Comparison of ENCODE assay signal across 1 cellular context in the genomic region with DNA sequence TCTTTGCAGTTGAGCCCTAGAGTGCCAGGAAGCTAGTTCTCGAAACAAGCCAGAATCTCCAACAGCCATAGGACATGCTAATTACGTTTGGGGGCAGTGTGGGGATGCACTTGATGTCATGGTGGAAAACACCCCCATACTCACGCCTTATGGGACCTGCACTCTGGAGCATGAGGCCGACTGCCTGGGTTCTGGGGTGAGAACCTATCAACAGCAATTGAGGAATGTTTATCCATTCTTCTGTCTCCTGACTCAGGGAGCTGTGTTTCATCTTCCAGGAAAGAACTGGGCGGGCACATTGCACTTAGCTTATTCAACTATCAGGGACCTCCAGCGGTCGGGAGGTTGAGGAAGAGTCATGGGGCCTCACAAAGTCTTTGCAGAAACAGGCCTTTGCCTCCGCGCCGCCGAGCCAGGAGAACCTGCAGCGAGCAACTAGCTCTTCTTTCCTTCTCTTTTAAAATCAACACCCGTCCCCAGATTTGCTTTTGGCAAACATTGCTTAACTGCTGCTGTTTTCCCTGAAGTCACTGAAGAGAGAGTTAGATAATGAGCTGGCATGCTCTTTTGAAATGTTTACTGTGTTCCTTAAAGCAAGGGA.
TF ChIP-seq lines count a peak whose summit lies in the region.

No MANE protein-coding gene starts in this region.

TF ChIP-seq in HepG2, 621 proteins besides CTCF, POLR2A, EP300 and RAD21 (continued from another document):
- TF ChIP-seq, protein P1, sequence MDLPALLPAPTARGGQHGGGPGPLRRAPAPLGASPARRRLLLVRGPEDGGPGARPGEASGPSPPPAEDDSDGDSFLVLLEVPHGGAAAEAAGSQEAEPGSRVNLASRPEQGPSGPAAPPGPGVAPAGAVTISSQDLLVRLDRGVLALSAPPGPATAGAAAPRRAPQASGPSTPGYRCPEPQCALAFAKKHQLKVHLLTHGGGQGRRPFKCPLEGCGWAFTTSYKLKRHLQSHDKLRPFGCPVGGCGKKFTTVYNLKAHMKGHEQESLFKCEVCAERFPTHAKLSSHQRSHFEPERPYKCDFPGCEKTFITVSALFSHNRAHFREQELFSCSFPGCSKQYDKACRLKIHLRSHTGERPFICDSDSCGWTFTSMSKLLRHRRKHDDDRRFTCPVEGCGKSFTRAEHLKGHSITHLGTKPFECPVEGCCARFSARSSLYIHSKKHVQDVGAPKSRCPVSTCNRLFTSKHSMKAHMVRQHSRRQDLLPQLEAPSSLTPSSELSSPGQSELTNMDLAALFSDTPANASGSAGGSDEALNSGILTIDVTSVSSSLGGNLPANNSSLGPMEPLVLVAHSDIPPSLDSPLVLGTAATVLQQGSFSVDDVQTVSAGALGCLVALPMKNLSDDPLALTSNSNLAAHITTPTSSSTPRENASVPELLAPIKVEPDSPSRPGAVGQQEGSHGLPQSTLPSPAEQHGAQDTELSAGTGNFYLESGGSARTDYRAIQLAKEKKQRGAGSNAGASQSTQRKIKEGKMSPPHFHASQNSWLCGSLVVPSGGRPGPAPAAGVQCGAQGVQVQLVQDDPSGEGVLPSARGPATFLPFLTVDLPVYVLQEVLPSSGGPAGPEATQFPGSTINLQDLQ (CRISPR knock-in tag; IDR thresholded peaks at IDR 0.05) = no peak
- TF ChIP-seq, protein P2, sequence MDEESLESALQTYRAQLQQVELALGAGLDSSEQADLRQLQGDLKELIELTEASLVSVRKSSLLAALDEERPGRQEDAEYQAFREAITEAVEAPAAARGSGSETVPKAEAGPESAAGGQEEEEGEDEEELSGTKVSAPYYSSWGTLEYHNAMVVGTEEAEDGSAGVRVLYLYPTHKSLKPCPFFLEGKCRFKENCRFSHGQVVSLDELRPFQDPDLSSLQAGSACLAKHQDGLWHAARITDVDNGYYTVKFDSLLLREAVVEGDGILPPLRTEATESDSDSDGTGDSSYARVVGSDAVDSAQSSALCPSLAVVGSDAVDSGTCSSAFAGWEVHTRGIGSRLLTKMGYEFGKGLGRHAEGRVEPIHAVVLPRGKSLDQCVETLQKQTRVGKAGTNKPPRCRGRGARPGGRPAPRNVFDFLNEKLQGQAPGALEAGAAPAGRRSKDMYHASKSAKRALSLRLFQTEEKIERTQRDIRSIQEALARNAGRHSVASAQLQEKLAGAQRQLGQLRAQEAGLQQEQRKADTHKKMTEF (CRISPR knock-in tag; IDR thresholded peaks at IDR 0.05) = peak; percentile 65
- TF ChIP-seq, protein P3, sequence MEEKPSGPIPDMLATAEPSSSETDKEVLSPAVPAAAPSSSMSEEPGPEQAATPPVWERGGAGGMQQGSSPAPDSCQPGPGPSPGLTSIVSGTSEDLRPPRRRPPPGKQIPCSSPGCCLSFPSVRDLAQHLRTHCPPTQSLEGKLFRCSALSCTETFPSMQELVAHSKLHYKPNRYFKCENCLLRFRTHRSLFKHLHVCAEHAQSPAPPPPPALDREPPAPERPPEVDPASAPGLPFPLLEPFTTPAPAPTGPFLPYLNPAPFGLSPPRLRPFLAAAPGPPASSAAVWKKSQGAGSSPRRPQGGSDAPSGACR (CRISPR knock-in tag; IDR thresholded peaks at IDR 0.05) = no peak
- TF ChIP-seq ZNF616 (CRISPR knock-in tag; IDR thresholded peaks at IDR 0.05; ENCODE audit: low read depth) (no peak), ZNF563 (CRISPR knock-in tag; IDR thresholded peaks at IDR 0.05) (no peak), NFIB (CRISPR knock-in tag; IDR thresholded peaks at IDR 0.05; ENCODE audit: borderline replicate concordance) (no peak), FOXP1 (IDR thresholded peaks at IDR 0.05) (0 out of 2 replicates have a peak, but pooled peaks have one; percentile 9), FOXP1 (CRISPR knock-in tag; IDR thresholded peaks at IDR 0.05) (peak; percentile 91), ZSCAN31 (CRISPR knock-in tag; IDR thresholded peaks at IDR 0.05; ENCODE audit: low read depth) (no peak), ZNF777 (CRISPR knock-in tag; IDR thresholded peaks at IDR 0.05) (no peak), ZC3H13 (CRISPR knock-in tag; IDR thresholded peaks at IDR 0.05) (no peak)
- TF ChIP-seq, protein P4, sequence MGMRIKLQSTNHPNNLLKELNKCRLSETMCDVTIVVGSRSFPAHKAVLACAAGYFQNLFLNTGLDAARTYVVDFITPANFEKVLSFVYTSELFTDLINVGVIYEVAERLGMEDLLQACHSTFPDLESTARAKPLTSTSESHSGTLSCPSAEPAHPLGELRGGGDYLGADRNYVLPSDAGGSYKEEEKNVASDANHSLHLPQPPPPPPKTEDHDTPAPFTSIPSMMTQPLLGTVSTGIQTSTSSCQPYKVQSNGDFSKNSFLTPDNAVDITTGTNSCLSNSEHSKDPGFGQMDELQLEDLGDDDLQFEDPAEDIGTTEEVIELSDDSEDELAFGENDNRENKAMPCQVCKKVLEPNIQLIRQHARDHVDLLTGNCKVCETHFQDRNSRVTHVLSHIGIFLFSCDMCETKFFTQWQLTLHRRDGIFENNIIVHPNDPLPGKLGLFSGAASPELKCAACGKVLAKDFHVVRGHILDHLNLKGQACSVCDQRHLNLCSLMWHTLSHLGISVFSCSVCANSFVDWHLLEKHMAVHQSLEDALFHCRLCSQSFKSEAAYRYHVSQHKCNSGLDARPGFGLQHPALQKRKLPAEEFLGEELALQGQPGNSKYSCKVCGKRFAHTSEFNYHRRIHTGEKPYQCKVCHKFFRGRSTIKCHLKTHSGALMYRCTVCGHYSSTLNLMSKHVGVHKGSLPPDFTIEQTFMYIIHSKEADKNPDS (CRISPR knock-in tag; IDR thresholded peaks at IDR 0.05) = no peak
